29 cellular contexts compared by ENCODE assay signal in genomic region chr10:33434948-33435347, GRCh38.
DNase-seq lines count a peak whose midpoint lies in the region; ATAC-seq and TF ChIP-seq lines count a peak whose summit lies in the region.
"Had no signal": no experiment of that assay in that cellular context is flagged by ENCODE, and none has a peak within 500 bp of the region (broad histone marks: within the 10 kb centered on the region; RNA-seq: fewer than 3 reads in every experiment).

No MANE protein-coding gene starts in this region.

- peak overlapping the region; percentile 97 for H2AFZ ChIP-seq in ACC112 (ENCODE audit: low read length, unreplicated experiment)
- peak overlapping the region; percentile 37 for H2AFZ ChIP-seq in fibroblast of lung (ENCODE audit: low read length)

- no peak overlapping the region for H3K27ac Mint-ChIP-seq in naive thymus-derived CD4-positive, alpha-beta T cell
- no peak overlapping the region for H3K27ac Mint-ChIP-seq in endodermal cell
- H3K27ac Mint-ChIP-seq: activated T-cell treated with anti-CD3 and anti-CD28 coated beads, Interleukin-2, amount 50 U/mL, for 24 hours; effector memory CD8-positive, alpha-beta T cell; memory B cell; naive B cell; stimulated activated naive CD8-positive, alpha-beta T cell treated with anti-CD3 and anti-CD28 coated beads, Interleukin-15, amount 100 ng/mL, for 72 hours had no signal

- ATAC-seq in HG03442 (IDR thresholded peaks at IDR 0.05; ENCODE audit: unreplicated experiment) (no peak), HG02981 (IDR thresholded peaks at IDR 0.05; ENCODE audit: unreplicated experiment) (no peak)
- no peak for ATAC-seq in naive thymus-derived CD4-positive, alpha-beta T cell
- ATAC-seq: effector memory CD8-positive, alpha-beta T cell; right cardiac atrium; SK-N-SH treated with all-trans-retinoic acid at 6 μM for 48 hours; stimulated activated naive CD8-positive, alpha-beta T cell treated with anti-CD3 and anti-CD28 coated beads, Interleukin-15, amount 100 ng/mL, for 72 hours had no signal

- H3K4me1 Mint-ChIP-seq in naive thymus-derived CD4-positive, alpha-beta T cell = no peaks in the 10 kb centered on the region
- H3K4me1 Mint-ChIP-seq in endodermal cell = no peaks in the 10 kb centered on the region
- H3K4me1 Mint-ChIP-seq: memory B cell; naive B cell; stimulated activated naive CD8-positive, alpha-beta T cell treated with anti-CD3 and anti-CD28 coated beads, Interleukin-15, amount 100 ng/mL, for 72 hours had no signal

- peak; percentile 80 for DNase-seq in Kasumi-1 (lab: John Stamatoyannopoulos, UW)
- DNase-seq in RPMI7951 (ENCODE audit: low read depth) = peak; percentile 35
- DNase-seq in fibroblast of lung (ENCODE audit: low read depth in 2 of 2) = no peak
- no peak for DNase-seq in naive thymus-derived CD4-positive, alpha-beta T cell
- no peak for DNase-seq in endodermal cell
- DNase-seq: activated CD4-positive, alpha-beta T cell treated with anti-CD3 and anti-CD28 coated beads for 1 hour; activated naive CD4-positive, alpha-beta T cell; activated T-cell treated with anti-CD3 and anti-CD28 coated beads, Interleukin-2, amount 50 U/mL, for 24 hours; amniotic stem cell; Calu3; effector memory CD8-positive, alpha-beta T cell; glutamatergic neuron; kidney glomerular epithelial cell; naive B cell; NCI-H1048; NCI-H187 treated with DMSO at 0.1 percent for 48 hours; NCI-H345; right cardiac atrium; stimulated activated naive CD8-positive, alpha-beta T cell treated with anti-CD3 and anti-CD28 coated beads, Interleukin-15, amount 100 ng/mL, for 72 hours; T-helper 9 cell had no signal

- H3K27me3 ChIP-seq in ACC112 (ENCODE audit: insufficient read depth, low read length) (no peaks in the 10 kb centered on the region), fibroblast of lung (ENCODE audit: control insufficient read depth, insufficient read depth, low read length) (no peaks in the 10 kb centered on the region), endodermal cell (ENCODE audit: control insufficient read depth, insufficient read depth, low read length, poor library complexity, severe bottlenecking) (peaks cover 14% of the 10 kb centered on the region)
- no peaks in the 10 kb centered on the region for H3K27me3 ChIP-seq in naive thymus-derived CD4-positive, alpha-beta T cell (ENCODE audit: control insufficient read depth in 2 of 2, insufficient read depth in 2 of 2, low read length in 2 of 2)
- H3K27me3 ChIP-seq: BLaER1, breast epithelium, tibial nerve had no signal

- H4K20me1 ChIP-seq in fibroblast of lung (ENCODE audit: control insufficient read depth, extremely low read depth, insufficient read depth, low read length) = no peaks in the 10 kb centered on the region
- H4K20me1 ChIP-seq: BLaER1 had no signal

- TF ChIP-seq CTCF in fibroblast of lung (conservative IDR thresholded peaks at IDR 0.05 in 1 of 2, IDR thresholded peaks at IDR 0.05 in 1 of 2; ENCODE audit: low read depth in 1 of 2, low read length in 2 of 2) (no peak), endodermal cell (conservative IDR thresholded peaks at IDR 0.05) (no peak)

- H3K4me3 Mint-ChIP-seq in naive thymus-derived CD4-positive, alpha-beta T cell = no peak overlapping the region
- H3K4me3 Mint-ChIP-seq in endodermal cell = no peak overlapping the region
- H3K4me3 Mint-ChIP-seq: activated T-cell treated with anti-CD3 and anti-CD28 coated beads, Interleukin-2, amount 50 U/mL, for 24 hours; effector memory CD8-positive, alpha-beta T cell; memory B cell; naive B cell; stimulated activated naive CD8-positive, alpha-beta T cell treated with anti-CD3 and anti-CD28 coated beads, Interleukin-15, amount 100 ng/mL, for 72 hours had no signal

- peaks cover 3 to 24% (median 14%) of the 10 kb centered on the region in 5 donors for H3K27me3 Mint-ChIP-seq in naive thymus-derived CD4-positive, alpha-beta T cell
- no peaks in the 10 kb centered on the region for H3K27me3 Mint-ChIP-seq in endodermal cell (ENCODE audit: insufficient read depth)

- H3K4me1 ChIP-seq in ACC112 (ENCODE audit: control insufficient read depth, insufficient read depth, low read length, unreplicated experiment) = no peaks in the 10 kb centered on the region
- H3K4me1 ChIP-seq in fibroblast of lung (ENCODE audit: control insufficient read depth, extremely low read depth, insufficient read depth, low read length) = no peaks in the 10 kb centered on the region
- no peaks in the 10 kb centered on the region for H3K4me1 ChIP-seq in naive thymus-derived CD4-positive, alpha-beta T cell (ENCODE audit: control insufficient read depth in 2 of 2, insufficient read depth in 2 of 2, low read length in 2 of 2)
- no peaks in the 10 kb centered on the region for H3K4me1 ChIP-seq in endodermal cell (ENCODE audit: control insufficient read depth, insufficient read depth, low read length)
- H3K4me1 ChIP-seq: BLaER1, breast epithelium, tibial nerve had no signal

- WGBS in endodermal cell (ENCODE audit: insufficient coverage in 1 of 2, insufficient read length in 1 of 2), 2 experiments = 91 to 92% methylated on average over 4 of the region's 4 CpGs

- H3K4me3 ChIP-seq in ACC112 (ENCODE audit: low read depth, low read length) (peak overlapping the region; percentile 71), fibroblast of lung (replicated peaks in 1 of 4; ENCODE audit: control extremely low read depth in 1 of 4, insufficient read depth in 1 of 4, low read depth in 3 of 4, low read length in 4 of 4) (no peak overlapping the region), endodermal cell (ENCODE audit: low read length) (no peak overlapping the region)
- H3K4me3 ChIP-seq in naive thymus-derived CD4-positive, alpha-beta T cell (ENCODE audit: low read length) = no peak overlapping the region
- H3K4me3 ChIP-seq: BLaER1, tibial nerve had no signal

- no peak overlapping the region for H3K27ac ChIP-seq in ACC112 (ENCODE audit: low read depth, low read length)
- no peak overlapping the region for H3K27ac ChIP-seq in fibroblast of lung (ENCODE audit: insufficient read depth, low read length)
- no peak overlapping the region for H3K27ac ChIP-seq in naive thymus-derived CD4-positive, alpha-beta T cell (ENCODE audit: low read depth, low read length)
- no peak overlapping the region for H3K27ac ChIP-seq in endodermal cell (ENCODE audit: low read depth, low read length)
- H3K27ac ChIP-seq: BLaER1, breast epithelium, RWPE1, tibial nerve had no signal

- H3K9ac ChIP-seq in fibroblast of lung (ENCODE audit: insufficient read depth, low read length) (no peak overlapping the region), endodermal cell (ENCODE audit: extremely low read depth, low read length, poor library complexity, severe bottlenecking) (no peak overlapping the region)
- H3K9ac ChIP-seq: BLaER1 had no signal

- H3K36me3 ChIP-seq in ACC112 (ENCODE audit: insufficient read depth, low read length) (no peaks in the 10 kb centered on the region), fibroblast of lung (ENCODE audit: control insufficient read depth, insufficient read depth, low read length) (no peaks in the 10 kb centered on the region), endodermal cell (ENCODE audit: control insufficient read depth, insufficient read depth, low read length) (no peaks in the 10 kb centered on the region)
- H3K36me3 ChIP-seq in naive thymus-derived CD4-positive, alpha-beta T cell (ENCODE audit: control insufficient read depth in 2 of 3, insufficient read depth in 3 of 3, low read length in 3 of 3) = no peaks in the 10 kb centered on the region
- H3K36me3 ChIP-seq: BLaER1, breast epithelium, tibial nerve had no signal

- intact Hi-C loops in naive thymus-derived CD4-positive, alpha-beta T cell (cut with micrococcal nuclease) = no loop called here

- peak overlapping the region; percentile 29 for H3K4me2 ChIP-seq in fibroblast of lung (ENCODE audit: extremely low read depth, insufficient read depth, low read length)
- H3K4me2 ChIP-seq: BLaER1 had no signal

- POLR2A ChIA-PET in naive thymus-derived CD4-positive, alpha-beta T cell (lab: Charles Lee) = no interaction called here

- no peaks in the 10 kb centered on the region for H3K79me2 ChIP-seq in ACC112 (ENCODE audit: control insufficient read depth, insufficient read depth, low read length, unreplicated experiment)
- H3K79me2 ChIP-seq in fibroblast of lung (ENCODE audit: control insufficient read depth, insufficient read depth, low read length) = no peaks in the 10 kb centered on the region

- CTCF ChIA-PET in naive thymus-derived CD4-positive, alpha-beta T cell (lab: Charles Lee) = no interaction called here

- H3K9me3 Mint-ChIP-seq in naive thymus-derived CD4-positive, alpha-beta T cell = peaks cover 0 to 6% (median 0%) of the 10 kb centered on the region in 11 donors
- no peaks in the 10 kb centered on the region for H3K9me3 Mint-ChIP-seq in endodermal cell
- H3K9me3 Mint-ChIP-seq: activated T-cell treated with anti-CD3 and anti-CD28 coated beads, Interleukin-2, amount 50 U/mL, for 24 hours; effector memory CD8-positive, alpha-beta T cell; memory B cell; stimulated activated naive CD8-positive, alpha-beta T cell treated with anti-CD3 and anti-CD28 coated beads, Interleukin-15, amount 100 ng/mL, for 72 hours had no signal

- H3K9me3 ChIP-seq in fibroblast of lung (ENCODE audit: control insufficient read depth, insufficient read depth, low read depth, low read length) (no peaks in the 10 kb centered on the region), endodermal cell (ENCODE audit: control insufficient read depth, low read length) (no peaks in the 10 kb centered on the region)
- no peaks in the 10 kb centered on the region for H3K9me3 ChIP-seq in naive thymus-derived CD4-positive, alpha-beta T cell (ENCODE audit: control insufficient read depth in 2 of 3, low read length in 3 of 3)
- H3K9me3 ChIP-seq: BLaER1, breast epithelium, tibial nerve had no signal

- peaks cover 0 to 5% (median 0%) of the 10 kb centered on the region in 5 donors for H3K36me3 Mint-ChIP-seq in naive thymus-derived CD4-positive, alpha-beta T cell
- H3K36me3 Mint-ChIP-seq in endodermal cell (ENCODE audit: low read depth) = no peaks in the 10 kb centered on the region
- H3K36me3 Mint-ChIP-seq: memory B cell had no signal

Comparison
In these comparisons a context has a peak if more than half of its experiments do, and no peak if none do; other contexts are left out.
1. DNase-seq: peak in Kasumi-1 (2 of 2) and RPMI7951 (single experiment); none in fibroblast of lung (0 of 2), naive thymus-derived CD4-positive, alpha-beta T cell (0 of 9) and endodermal cell (single experiment).